1 cellular context compared by ENCODE assay signal in genomic region chrX:154368630-154369452, GRCh38.
A peak's percentile ranks its signal among the peaks of the same experiment; 100 is the strongest.
TF ChIP-seq lines count a peak whose summit lies in the region.

No MANE protein-coding gene starts in this region.

TF ChIP-seq in GM12878, 131 proteins besides CTCF, POLR2A, EP300 and RAD21 (continued from another document and continues in another):
- TF ChIP-seq SPI1 (IDR thresholded peaks at IDR 0.05; ENCODE audit: borderline replicate concordance, insufficient read depth, low read depth, low read length) = peak; percentile 49; the same call in 1 of the 2 replicates
- no peak for TF ChIP-seq MEF2A (IDR thresholded peaks at IDR 0.05; ENCODE audit: insufficient read depth, low read depth, low read length)
- TF ChIP-seq ZBTB4 (CRISPR knock-in tag; IDR thresholded peaks at IDR 0.05) = no peak
- TF ChIP-seq CHD4 (IDR thresholded peaks at IDR 0.05) = no peak
- no peak for TF ChIP-seq SMC3 (IDR thresholded peaks at IDR 0.05; ENCODE audit: borderline replicate concordance, low read length)
- TF ChIP-seq ZBTB11 (CRISPR knock-in tag; IDR thresholded peaks at IDR 0.05) = no peak
- TF ChIP-seq NRF1 (conservative IDR thresholded peaks at IDR 0.05; ENCODE audit: low read depth, low read length) = no peak
- no peak for TF ChIP-seq PAX5 (IDR thresholded peaks at IDR 0.05; ENCODE audit: borderline replicate concordance, low read depth, low read length)
- TF ChIP-seq FOS (IDR thresholded peaks at IDR 0.05; ENCODE audit: borderline replicate concordance, extremely low read depth, insufficient read length) = no peak
- TF ChIP-seq BACH1 (IDR thresholded peaks at IDR 0.05; ENCODE audit: borderline replicate concordance) = no peak
- no peak for TF ChIP-seq SUZ12 (IDR thresholded peaks at IDR 0.05; ENCODE audit: unreplicated experiment)
- TF ChIP-seq MYC (IDR thresholded peaks at IDR 0.05; ENCODE audit: insufficient read depth, insufficient read length, insufficient replicate concordance, low read length, severe bottlenecking) = no peak
- no peak for TF ChIP-seq IRF5 (IDR thresholded peaks at IDR 0.05; ENCODE audit: borderline replicate concordance)
- no peak for TF ChIP-seq POLR2AphosphoS2 (IDR thresholded peaks at IDR 0.05; ENCODE audit: low read depth, low read length)
- TF ChIP-seq NR2C1 (IDR thresholded peaks at IDR 0.05) = no peak
- 0 out of 2 replicates have a peak, but pooled peaks have one; percentile 17 for TF ChIP-seq MAX (IDR thresholded peaks at IDR 0.05; ENCODE audit: low read depth, low read length)
- no peak for TF ChIP-seq SIN3A (IDR thresholded peaks at IDR 0.05; ENCODE audit: low read depth, low read length)
- no peak for TF ChIP-seq HDAC2 (IDR thresholded peaks at IDR 0.05)
- no peak for TF ChIP-seq ZBTB40 (IDR thresholded peaks at IDR 0.05; ENCODE audit: borderline replicate concordance)
- TF ChIP-seq RUNX3 (IDR thresholded peaks at IDR 0.05; ENCODE audit: low read length) = peak; percentile 81
- TF ChIP-seq ZZZ3 (IDR thresholded peaks at IDR 0.05; ENCODE audit: control insufficient read depth, insufficient read length, low read depth) = no peak
- TF ChIP-seq ZNF274 (IDR thresholded peaks at IDR 0.05; ENCODE audit: insufficient read depth, insufficient read length) = no peak
- no peak for TF ChIP-seq TCF12 (IDR thresholded peaks at IDR 0.05; ENCODE audit: low read depth, low read length)
- 0 out of 2 replicates have a peak, but pooled peaks have one; percentile 8 for TF ChIP-seq PKNOX1 (IDR thresholded peaks at IDR 0.05)
- no peak for TF ChIP-seq HDGF (IDR thresholded peaks at IDR 0.05)
- peak in 1 of 2 experiments; percentile 38; a peak in 2 of 4 replicates for TF ChIP-seq IKZF2 (IDR thresholded peaks at IDR 0.05)
- TF ChIP-seq CHD1 (IDR thresholded peaks at IDR 0.05; ENCODE audit: low read depth, low read length) = no peak
- TF ChIP-seq ZBTB33 (IDR thresholded peaks at IDR 0.05) = no peak
- no peak for TF ChIP-seq E2F4 (IDR thresholded peaks at IDR 0.05; ENCODE audit: low read depth, low read length)
- no peak for TF ChIP-seq YBX1 (IDR thresholded peaks at IDR 0.05)
- no peak for TF ChIP-seq ATF3 (IDR thresholded peaks at IDR 0.05; ENCODE audit: borderline replicate concordance, extremely low read depth, low read depth, low read length)
- TF ChIP-seq NFIC (IDR thresholded peaks at IDR 0.05; ENCODE audit: low read depth, low read length) = no peak
- no peak for TF ChIP-seq KAT2A (conservative IDR thresholded peaks at IDR 0.05; ENCODE audit: control insufficient read depth, low read depth, low read length)
- TF ChIP-seq LARP7 (IDR thresholded peaks at IDR 0.05) = no peak
- no peak for TF ChIP-seq STAT1 (conservative IDR thresholded peaks at IDR 0.05)
- no peak for TF ChIP-seq ZNF217 (IDR thresholded peaks at IDR 0.05)
- TF ChIP-seq IRF4 (IDR thresholded peaks at IDR 0.05; ENCODE audit: low read depth, low read length) = no peak
- TF ChIP-seq ZNF687 (IDR thresholded peaks at IDR 0.05) = 0 out of 2 replicates have a peak, but pooled peaks have one; percentile 31
- 0 out of 2 replicates have a peak, but pooled peaks have one; percentile 37 for TF ChIP-seq GATAD2B (conservative IDR thresholded peaks at IDR 0.05; ENCODE audit: low read depth)
